1 cellular context compared by ENCODE assay signal in the genomic region with DNA sequence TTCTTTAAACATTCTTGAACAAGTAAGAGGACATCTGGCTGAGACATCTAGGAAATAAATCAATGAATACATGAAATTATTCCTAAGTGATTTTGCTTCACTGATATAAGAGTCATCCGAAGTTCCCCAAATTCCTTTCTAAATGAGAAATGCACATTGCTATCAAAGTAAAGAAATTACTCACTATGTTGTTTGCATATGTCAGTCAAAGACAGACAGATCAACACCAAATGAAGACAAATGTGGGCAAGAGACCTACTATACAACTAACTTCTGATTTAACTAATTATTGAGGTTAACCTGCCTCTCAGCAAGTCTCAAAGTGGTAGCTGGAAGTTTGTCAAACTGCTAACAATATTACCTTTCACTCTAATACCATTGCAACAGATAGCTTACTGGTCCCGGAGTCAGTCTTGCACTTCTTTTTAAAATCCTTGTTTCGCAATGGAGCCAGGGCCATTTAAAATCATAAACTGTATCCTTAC.
TF ChIP-seq lines count a peak whose summit lies in the region.

No MANE protein-coding gene starts in this region.

TF ChIP-seq in HepG2, 621 proteins besides CTCF, POLR2A, EP300 and RAD21:
- no peak for TF ChIP-seq AGO1 (IDR thresholded peaks at IDR 0.05; ENCODE audit: low read depth, low read length, poor library complexity, severe bottlenecking)
- no peak for TF ChIP-seq MIER3 (CRISPR knock-in tag; IDR thresholded peaks at IDR 0.05; ENCODE audit: borderline replicate concordance)
- no peak for TF ChIP-seq ZNF180 (CRISPR knock-in tag; IDR thresholded peaks at IDR 0.05; ENCODE audit: borderline replicate concordance, low read depth)
- peak; percentile 46; the same call in 1 of the 2 replicates for TF ChIP-seq CEBPB (IDR thresholded peaks at IDR 0.05; ENCODE audit: borderline replicate concordance, low read depth, low read length)
- no peak for TF ChIP-seq YEATS2 (CRISPR knock-in tag; IDR thresholded peaks at IDR 0.05; ENCODE audit: borderline replicate concordance)
- TF ChIP-seq CBX2 (IDR thresholded peaks at IDR 0.05; ENCODE audit: low read depth, low read length) = no peak
- no peak for TF ChIP-seq CBX2 (CRISPR knock-in tag; IDR thresholded peaks at IDR 0.05; ENCODE audit: low read depth)
- TF ChIP-seq SYNCRIP (IDR thresholded peaks at IDR 0.05; ENCODE audit: insufficient read depth, low read depth, low read length) = no peak
- TF ChIP-seq, protein P1, sequence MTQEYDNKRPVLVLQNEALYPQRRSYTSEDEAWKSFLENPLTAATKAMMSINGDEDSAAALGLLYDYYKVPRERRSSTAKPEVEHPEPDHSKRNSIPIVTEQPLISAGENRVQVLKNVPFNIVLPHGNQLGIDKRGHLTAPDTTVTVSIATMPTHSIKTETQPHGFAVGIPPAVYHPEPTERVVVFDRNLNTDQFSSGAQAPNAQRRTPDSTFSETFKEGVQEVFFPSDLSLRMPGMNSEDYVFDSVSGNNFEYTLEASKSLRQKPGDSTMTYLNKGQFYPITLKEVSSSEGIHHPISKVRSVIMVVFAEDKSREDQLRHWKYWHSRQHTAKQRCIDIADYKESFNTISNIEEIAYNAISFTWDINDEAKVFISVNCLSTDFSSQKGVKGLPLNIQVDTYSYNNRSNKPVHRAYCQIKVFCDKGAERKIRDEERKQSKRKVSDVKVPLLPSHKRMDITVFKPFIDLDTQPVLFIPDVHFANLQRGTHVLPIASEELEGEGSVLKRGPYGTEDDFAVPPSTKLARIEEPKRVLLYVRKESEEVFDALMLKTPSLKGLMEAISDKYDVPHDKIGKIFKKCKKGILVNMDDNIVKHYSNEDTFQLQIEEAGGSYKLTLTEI (CRISPR knock-in tag; conservative IDR thresholded peaks at IDR 0.05) = no peak
- TF ChIP-seq REL (CRISPR knock-in tag; conservative IDR thresholded peaks at IDR 0.05) = no peak
- no peak for TF ChIP-seq RBM39 (IDR thresholded peaks at IDR 0.05; ENCODE audit: low read depth, low read length, poor library complexity, severe bottlenecking)
- no peak for TF ChIP-seq ZFP37 (CRISPR knock-in tag; IDR thresholded peaks at IDR 0.05; ENCODE audit: borderline replicate concordance)
- TF ChIP-seq ZNF841 (CRISPR knock-in tag; IDR thresholded peaks at IDR 0.05; ENCODE audit: borderline replicate concordance) = no peak
- TF ChIP-seq, protein P2, sequence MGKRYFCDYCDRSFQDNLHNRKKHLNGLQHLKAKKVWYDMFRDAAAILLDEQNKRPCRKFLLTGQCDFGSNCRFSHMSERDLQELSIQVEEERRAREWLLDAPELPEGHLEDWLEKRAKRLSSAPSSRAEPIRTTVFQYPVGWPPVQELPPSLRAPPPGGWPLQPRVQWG (CRISPR knock-in tag; IDR thresholded peaks at IDR 0.05; ENCODE audit: borderline replicate concordance, low read depth) = no peak
- 0 out of 2 replicates have a peak, but pooled peaks have one; percentile 12 for TF ChIP-seq CEBPG (CRISPR knock-in tag; IDR thresholded peaks at IDR 0.05)
